ENCODE assay signal across 1 cellular context in the genomic region with DNA sequence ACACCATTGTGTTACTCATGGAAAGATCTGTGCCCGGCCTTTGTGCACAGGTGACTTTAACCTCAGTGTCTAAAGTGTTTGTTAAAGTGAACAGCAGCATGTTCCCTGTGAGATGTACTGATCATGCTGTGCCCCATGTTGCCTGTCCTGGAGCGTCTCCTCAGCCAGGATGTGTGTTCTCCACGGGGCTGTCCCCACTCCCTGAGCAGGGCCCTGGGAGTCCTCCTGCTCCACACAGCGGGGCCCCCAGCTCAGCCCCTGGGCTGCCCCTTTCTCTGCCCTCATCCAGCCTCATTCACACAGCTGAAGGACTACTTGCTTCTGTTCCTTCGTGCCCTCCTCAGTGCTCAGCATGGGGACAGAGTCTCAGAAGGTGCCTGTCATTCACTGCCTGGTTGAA.
A peak's percentile ranks its signal among the peaks of the same experiment; 100 is the strongest.
TF ChIP-seq lines count a peak whose summit lies in the region.

No MANE protein-coding gene starts in this region.

TF ChIP-seq in HEK293, 187 proteins besides CTCF, POLR2A, EP300 and RAD21:
- TF ChIP-seq ZIC2 (tag by site-specific recombination; IDR thresholded peaks at IDR 0.05) (peak; percentile 59), ZNF2 (tag by site-specific recombination; IDR thresholded peaks at IDR 0.05) (no peak)
